ENCODE assay signal across 8 cellular contexts in the genomic region with DNA sequence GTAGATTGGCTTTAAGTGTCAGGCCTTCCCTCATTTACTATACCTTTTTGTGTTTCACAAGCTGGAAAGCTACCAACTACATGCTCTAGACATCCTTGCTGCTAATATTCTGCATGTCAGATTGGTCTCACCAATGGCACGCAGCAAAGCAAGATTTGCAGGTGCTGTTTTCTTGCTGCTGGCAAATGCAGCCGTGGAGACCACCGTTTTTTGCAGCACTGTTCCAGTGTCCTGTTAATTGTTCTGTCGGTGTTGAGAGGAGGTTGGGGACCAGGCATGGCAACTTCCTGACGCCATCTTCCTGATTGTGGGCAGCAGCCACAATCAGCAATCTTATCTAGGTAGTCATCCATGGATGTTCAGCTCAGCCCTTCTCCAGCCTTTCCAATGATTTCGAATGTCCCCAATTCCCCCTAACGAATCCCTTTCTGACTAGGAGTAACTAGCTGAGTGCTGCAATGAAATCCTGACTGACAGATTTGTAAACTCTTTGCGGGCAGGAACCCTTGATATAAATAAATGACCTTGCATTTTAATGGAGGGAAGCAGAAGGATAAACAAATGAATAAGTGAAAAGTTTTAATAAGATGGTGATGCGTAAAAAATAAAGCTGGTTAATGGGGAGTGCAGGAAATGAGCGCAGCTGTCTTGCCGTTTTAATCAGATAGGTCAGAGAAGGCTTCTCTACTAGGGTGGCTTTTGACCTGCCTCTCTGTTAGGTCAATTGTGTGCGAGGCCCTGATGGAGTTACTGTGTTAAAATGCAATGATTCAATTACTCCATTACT. TPM values are rescaled to one million over a fixed set of nuclear protein-coding genes. Genes with fewer than 3 reads are reported as not detected.
DNase-seq lines count a peak whose midpoint lies in the region; ATAC-seq and TF ChIP-seq lines count a peak whose summit lies in the region.

No MANE protein-coding gene starts in this region.

- no peak overlapping the region for H3K9ac ChIP-seq in trophoblast cell (ENCODE audit: low read length)

- in situ Hi-C loops in Panc1 (cut with HindIII; ENCODE audit: low pct_unique_long_range_greater_than_20kb, low sequenced_read_pairs) = no loop called here

- TF ChIP-seq CTCF in Panc1 (IDR thresholded peaks at IDR 0.05) (no peak), epithelial cell of esophagus (IDR thresholded peaks at IDR 0.05; ENCODE audit: insufficient read depth, low read depth, low read length, missing control alignments) (no peak)

- peaks cover 6% of the 10 kb centered on the region for H3K79me1 ChIP-seq in trophoblast cell (ENCODE audit: low read length)

- peak overlapping the region; percentile 74 for H4K12ac ChIP-seq in trophoblast cell (ENCODE audit: low read depth, low read length)

- H3K4me1 ChIP-seq in Panc1 (ENCODE audit: control insufficient read depth, insufficient read depth, low read length) (peaks cover 18% of the 10 kb centered on the region), trophoblast cell (ENCODE audit: control insufficient read depth in 1 of 2, insufficient read depth in 2 of 2, low read length in 2 of 2) (peaks cover 0 to 2% of the 10 kb centered on the region in 2 experiments)

- BruUV-seq in Panc1 (replicated peaks; lab: Mats Ljungman, UMichigan) = no TSS peak

- POLR2A ChIA-PET in Panc1 (lab: Charles Lee) = interaction anchor here (0.6 to 0.7 kb wide), 3 partner anchors 49 to 369 kb away, joined by 3 to 5 read pairs (median 3); no protein-coding TSS in a partner anchor

- H3K36me3 ChIP-seq in H7 (replicated peaks; ENCODE audit: control insufficient read depth, insufficient read depth, low read length) (no peaks in the 10 kb centered on the region), Panc1 (ENCODE audit: control insufficient read depth, insufficient read depth, low read length) (no peaks in the 10 kb centered on the region), trophoblast cell (ENCODE audit: control insufficient read depth in 1 of 2, insufficient read depth in 2 of 2, low read length in 2 of 2) (no peaks in the 10 kb centered on the region)

- peak; percentile 37 for ATAC-seq in Panc1

- no peak overlapping the region for H2BK5ac ChIP-seq in trophoblast cell (ENCODE audit: low read depth, low read length, poor library complexity)

- H3K79me2 ChIP-seq in trophoblast cell (ENCODE audit: control insufficient read depth, insufficient read depth, low read length, poor library complexity) = peaks cover 6% of the 10 kb centered on the region

- H2BK120ac ChIP-seq in trophoblast cell (ENCODE audit: insufficient read depth, low read length, poor library complexity) = no peak overlapping the region

- no peak overlapping the region for H3K4ac ChIP-seq in trophoblast cell (ENCODE audit: low read depth, low read length)

- CTCF ChIA-PET in Panc1 (lab: Charles Lee) = no interaction called here

- peak overlapping the region; percentile 71 for H4K91ac ChIP-seq in trophoblast cell (ENCODE audit: low read depth, low read length)

- H3K27me3 ChIP-seq in H7 (ENCODE audit: control insufficient read depth, insufficient read depth, low read length) (no peaks in the 10 kb centered on the region), Panc1 (ENCODE audit: control insufficient read depth, insufficient read depth, low read length) (no peaks in the 10 kb centered on the region), trophoblast cell (ENCODE audit: insufficient read depth, low read length) (no peaks in the 10 kb centered on the region)

- no peak overlapping the region for H3K23ac ChIP-seq in trophoblast cell (ENCODE audit: low read length)

- DNase-seq in H7 (no peak), Panc1 (ENCODE audit: low read depth, low spot score) (no peak), epithelial cell of esophagus (ENCODE audit: low read depth) (no peak), trophoblast cell (peak in 1 of 2 donors; percentile 13), foreskin melanocyte (no peak), pons (ENCODE audit: low spot score) (no peak), medulla oblongata (ENCODE audit: extremely low spot score) (no peak), NCI-H1930 (lab: John Stamatoyannopoulos, UW) (no peak)

- peak overlapping the region; percentile 73 for H3K4me2 ChIP-seq in trophoblast cell (ENCODE audit: low read length)

- peak overlapping the region; percentile 94 for H4K8ac ChIP-seq in trophoblast cell (ENCODE audit: low read depth, low read length)

- H3K4me3 ChIP-seq in H7 (ENCODE audit: insufficient read depth, low read depth, low read length) (peak overlapping the region; percentile 44), Panc1 (ENCODE audit: low read depth in 2 of 2, low read length in 2 of 2) (peak overlapping the region; percentile 74 to 85), epithelial cell of esophagus (ENCODE audit: low read length) (peak overlapping the region; percentile 76), trophoblast cell (ENCODE audit: low read depth, low read length) (no peak overlapping the region)

- H3K27ac ChIP-seq in Panc1 (ENCODE audit: low read length) (peak overlapping the region; percentile 96), trophoblast cell (ENCODE audit: low read depth, low read length) (no peak overlapping the region)

- no peaks in the 10 kb centered on the region for H3K9me3 ChIP-seq in Panc1 (ENCODE audit: control insufficient read depth, insufficient read depth, low read depth, low read length)
- H3K9me3 ChIP-seq in trophoblast cell (ENCODE audit: insufficient read depth, low read depth, low read length) = no peaks in the 10 kb centered on the region

- peak overlapping the region; percentile 95 for H2AFZ ChIP-seq in trophoblast cell (ENCODE audit: insufficient read depth, low read length, poor library complexity)

- no peak overlapping the region for H3K14ac ChIP-seq in trophoblast cell (ENCODE audit: low read length)

- intact Hi-C loops in Panc1 (cut with micrococcal nuclease; ENCODE audit: unreplicated experiment) = loop anchor here (5.0 kb wide), 2 partner anchors 56 to 99 kb away; no protein-coding TSS in a partner anchor

- no peak overlapping the region for H2AK5ac ChIP-seq in trophoblast cell (ENCODE audit: low read length)

- H3K18ac ChIP-seq in trophoblast cell (ENCODE audit: low read length) = no peak overlapping the region

- no peak overlapping the region for H2BK12ac ChIP-seq in trophoblast cell (ENCODE audit: low read length)

- WGBS in trophoblast cell (ENCODE audit: extremely low coverage, insufficient coverage, insufficient read length) = 100% methylated on average over 2 of the region's 12 CpGs

RNA-seq across cellular contexts. Expression of gene CRADD, which starts 0.6 kb away (rescaled TPM):
- 9.6 and 10.2 TPM in 2 replicates for total RNA-seq in H7 (2014; rRNA removed; shearing (Covaris generic))
- 7.0 TPM for total RNA-seq in Panc1 (2021; ENCODE audit: unreplicated experiment)
- polyA plus RNA-seq in Panc1 (2012; ENCODE audit: insufficient read length) = 5.5 TPM
- 5.7 and 6.0 TPM in 2 replicates for polyA plus RNA-seq in trophoblast cell (2013)
